7 cellular contexts compared by ENCODE assay signal in the genomic region with DNA sequence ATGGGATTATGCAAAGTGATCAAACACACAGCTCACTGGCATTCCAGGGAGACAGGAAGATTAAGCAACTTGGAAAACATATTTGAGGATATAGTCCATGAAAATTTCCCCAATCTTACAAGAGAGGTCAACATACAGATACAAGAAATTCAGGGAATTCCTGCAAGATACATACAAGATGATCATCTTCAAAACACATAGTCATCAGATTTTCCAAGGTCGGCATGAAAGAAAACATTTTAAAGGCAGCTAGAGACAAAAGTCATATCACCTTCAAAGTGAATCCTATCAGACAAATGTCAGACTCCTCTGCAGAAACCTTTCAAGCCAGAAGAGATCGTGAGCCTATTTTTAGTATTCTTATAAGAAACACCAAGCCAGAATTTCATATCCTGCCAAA.
"Had no signal": no experiment of that assay in that cellular context is flagged by ENCODE, and none has a peak within 500 bp of the region (broad histone marks: within the 10 kb centered on the region; RNA-seq: fewer than 3 reads in every experiment).

No MANE protein-coding gene starts in this region.

- H3K27ac ChIP-seq: HL-60, KMS-11 had no signal

- DNase-seq: IMR-90, KBM-7, KG1 had no signal

- FAIRE-seq: HTR-8/SVneo, K562 had no signal

- ATAC-seq: K562 had no signal

- H3K9ac ChIP-seq: KMS-11 had no signal

- H3K4me3 ChIP-seq: K562 had no signal

- H3K4me2 ChIP-seq: KMS-11 had no signal
